20 cellular contexts compared by ENCODE assay signal in genomic region chr6:119521251-119521650, GRCh38.
"Had no signal": no experiment of that assay in that cellular context is flagged by ENCODE, and none has a peak within 500 bp of the region (broad histone marks: within the 10 kb centered on the region; RNA-seq: fewer than 3 reads in every experiment).

No MANE protein-coding gene starts in this region.

- H3K4me3 ChIP-seq: colonic mucosa, lung, stomach had no signal

- H3K27ac ChIP-seq: colonic mucosa, epithelial cell of prostate, stomach had no signal

- H3K4me1 Mint-ChIP-seq: activated CD4-positive, alpha-beta T cell treated with anti-CD3 and anti-CD28 coated beads, Interleukin-2, amount 10 ng/mL, durations not matched to agents 7 days and 5 days; central memory CD8-positive, alpha-beta T cell had no signal

- H3K4me3 Mint-ChIP-seq: activated CD4-positive, alpha-beta T cell treated with anti-CD3 and anti-CD28 coated beads, Interleukin-2, amount 10 ng/mL, durations not matched to agents 7 days and 5 days; activated CD8-positive, alpha-beta T cell treated with anti-CD3 and anti-CD28 coated beads, Interleukin-2, amount 10 ng/mL, durations not matched to agents 7 days and 5 days; activated naive CD4-positive, alpha-beta T cell treated with anti-CD3 and anti-CD28 coated beads for 36 hours; activated T-cell treated with anti-CD3 and anti-CD28 coated beads, Interleukin-2, amount 50 U/mL, for 24 hours; central memory CD8-positive, alpha-beta T cell; endodermal cell; nephron progenitor cell had no signal

- DNase-seq: activated CD4-positive, alpha-beta T cell treated with anti-CD3 and anti-CD28 coated beads, Interleukin-2, amount 10 ng/mL, durations not matched to agents 7 days and 5 days; activated CD8-positive, alpha-beta T cell treated with anti-CD3 and anti-CD28 coated beads, Interleukin-2, amount 10 ng/mL, durations not matched to agents 7 days and 5 days; activated naive CD4-positive, alpha-beta T cell treated with anti-CD3 and anti-CD28 coated beads for 36 hours; activated T-cell treated with anti-CD3 and anti-CD28 coated beads, Interleukin-2, amount 50 U/mL, for 24 hours; anterior cingulate cortex; colonic mucosa; endodermal cell; foreskin fibroblast; hippocampal formation; islet precursor cell; nephron progenitor cell; occipital lobe; stimulated activated CD4-positive, alpha-beta T cell treated with anti-CD3 and anti-CD28 coated beads, Interleukin-2, amount 100 ng/mL, for 48 hours; stomach; trophoblast cell had no signal

- ATAC-seq: activated CD4-positive, CD25-positive, alpha-beta regulatory T cell treated with anti-CD3 and anti-CD28 coated beads, Interleukin-2, amount 50 U/mL, for 24 hours; activated CD8-positive, alpha-beta T cell treated with anti-CD3 and anti-CD28 coated beads, Interleukin-2, amount 10 ng/mL, durations not matched to agents 7 days and 5 days; left lobe of liver had no signal

- H3K9me3 ChIP-seq: colonic mucosa, stomach had no signal

- H3K27me3 ChIP-seq: colonic mucosa, stomach had no signal

- H3K27me3 Mint-ChIP-seq: activated T-cell treated with anti-CD3 and anti-CD28 coated beads, Interleukin-2, amount 50 U/mL, for 24 hours had no signal

- H3K9me3 Mint-ChIP-seq: activated CD4-positive, alpha-beta T cell treated with anti-CD3 and anti-CD28 coated beads, Interleukin-2, amount 10 ng/mL, durations not matched to agents 7 days and 5 days; activated naive CD4-positive, alpha-beta T cell treated with anti-CD3 and anti-CD28 coated beads for 36 hours; activated T-cell treated with anti-CD3 and anti-CD28 coated beads, Interleukin-2, amount 50 U/mL, for 24 hours; central memory CD8-positive, alpha-beta T cell; nephron progenitor cell had no signal

- H3K4me1 ChIP-seq: colonic mucosa, stomach had no signal

- H3K27ac Mint-ChIP-seq: activated CD4-positive, alpha-beta T cell treated with anti-CD3 and anti-CD28 coated beads, Interleukin-2, amount 10 ng/mL, durations not matched to agents 7 days and 5 days; activated CD8-positive, alpha-beta T cell treated with anti-CD3 and anti-CD28 coated beads, Interleukin-2, amount 10 ng/mL, durations not matched to agents 7 days and 5 days; activated naive CD4-positive, alpha-beta T cell treated with anti-CD3 and anti-CD28 coated beads for 36 hours; activated T-cell treated with anti-CD3 and anti-CD28 coated beads, Interleukin-2, amount 50 U/mL, for 24 hours; endodermal cell; nephron progenitor cell had no signal

- H3K36me3 ChIP-seq: colonic mucosa, stomach had no signal
